In genomic region chr16:23739516-23739915, GRCh38 we compare ENCODE assay signal across 39 cellular contexts. TPM values are rescaled to one million over a fixed set of nuclear protein-coding genes. Genes with fewer than 3 reads are reported as not detected.
"Had no signal": no experiment of that assay in that cellular context is flagged by ENCODE, and none has a peak within 500 bp of the region (broad histone marks: within the 10 kb centered on the region; RNA-seq: fewer than 3 reads in every experiment).

No MANE protein-coding gene starts in this region.

- H3K9ac ChIP-seq: KMS-11 had no signal

- H3K4me3 ChIP-seq: MG63 had no signal

- H3K36me3 ChIP-seq: MG63 had no signal

- H3K9me3 ChIP-seq: MG63 had no signal

- H3K27ac ChIP-seq: KMS-11 had no signal

- H3K4me2 ChIP-seq: KMS-11 had no signal

- DNase-seq: Karpas-422, Kasumi-1, MG63, MM.1S, MV-4-11, NCI-H1048, NCI-H1092, NCI-H1092 treated with DMSO at 0.1 percent for 48 hours, NCI-H1105, NCI-H1105 treated with DMSO at 0.1 percent for 48 hours, NCI-H1417, NCI-H1417 treated with DMSO at 0.1 percent for 48 hours, NCI-H1436, NCI-H1436 treated with DMSO at 0.1 percent for 48 hours, NCI-H146, NCI-H1694, NCI-H1694 treated with DMSO at 0.1 percent for 48 hours, NCI-H187, NCI-H187 treated with DMSO at 0.1 percent for 48 hours, NCI-H1930, NCI-H2029, NCI-H2029 treated with DMSO at 0.1 percent for 48 hours, NCI-H2081, NCI-H2081 treated with DMSO at 0.1 percent for 48 hours, NCI-H2107, NCI-H2171, NCI-H2171 treated with DMSO at 0.1 percent for 48 hours, NCI-H2227 treated with DMSO at 0.1 percent for 48 hours, NCI-H226, NCI-H345, NCI-H446, NCI-H446 treated with DMSO at 0.1 percent for 48 hours, NCI-H510A, NCI-H510A treated with DMSO at 0.1 percent for 48 hours had no signal

RNA-seq across cellular contexts. Expression of gene CHP2, which starts 15.3 kb away (rescaled TPM):
- total RNA-seq: LHCN-M2, M059J, MCF 10A, NCI-H460 had no signal

RNA-seq across cellular contexts. Expression of gene ERN2, which starts 26.5 kb away (rescaled TPM):
- total RNA-seq: LHCN-M2, M059J, MCF 10A, NCI-H460 had no signal
